17 cellular contexts compared by ENCODE assay signal in the genomic region with DNA sequence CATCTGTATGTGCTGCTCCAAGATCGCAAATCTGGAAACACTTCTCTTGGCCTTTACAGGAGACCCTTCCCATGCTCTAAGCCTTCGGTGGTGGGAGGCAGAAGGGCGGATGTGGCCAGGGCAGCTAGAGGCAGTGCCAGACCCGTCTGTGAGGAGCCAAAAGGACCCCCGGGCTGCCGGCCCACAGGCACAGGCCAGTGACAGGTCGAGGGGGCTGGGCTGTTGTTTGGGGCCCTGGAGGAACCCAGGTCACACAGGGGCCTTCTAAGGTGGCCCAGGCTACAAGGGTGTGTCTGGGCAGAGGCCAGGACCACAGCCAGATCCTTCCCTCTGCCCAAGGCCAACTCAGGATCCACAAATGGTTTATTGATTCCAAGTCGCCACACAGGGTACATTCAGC.
"Had no signal": no experiment of that assay in that cellular context is flagged by ENCODE, and none has a peak within 500 bp of the region (broad histone marks: within the 10 kb centered on the region; RNA-seq: fewer than 3 reads in every experiment).

No MANE protein-coding gene starts in this region.

- H3K27ac Mint-ChIP-seq: activated naive CD8-positive, alpha-beta T cell; dendritic cell treated with granulocyte-macrophage colony-stimulating factor and Interleukin-4, amounts not matched to agents 40 ng/mL and 50 ng/mL, for 4 days; immature natural killer cell had no signal

- H3K4me1 ChIP-seq: foreskin keratinocyte had no signal

- ATAC-seq: foreskin keratinocyte; stimulated activated naive CD8-positive, alpha-beta T cell treated with anti-CD3 and anti-CD28 coated beads, Interleukin-15, amount 100 ng/mL, for 72 hours; upper lobe of right lung had no signal

- H3K27ac ChIP-seq: foreskin keratinocyte, neutrophil, SK-N-MC, upper lobe of right lung had no signal

- DNase-seq: activated CD4-positive, CD25-positive, alpha-beta regulatory T cell treated with anti-CD3 and anti-CD28 coated beads, Interleukin-2, amount 50 U/mL, for 72 hours; activated effector memory CD4-positive, alpha-beta T cell treated with anti-CD3 and anti-CD28 coated beads, Interleukin-2, amount 50 U/mL, for 16 hours; activated T-cell treated with anti-CD3 and anti-CD28 coated beads, Interleukin-2, amount 50 U/mL, for 48 hours; effector memory CD4-positive, alpha-beta T cell; foreskin keratinocyte; immature natural killer cell; midbrain; naive B cell; retina; stimulated activated naive CD8-positive, alpha-beta T cell treated with anti-CD3 and anti-CD28 coated beads, Interleukin-15, amount 100 ng/mL, for 72 hours; T-helper 1 cell had no signal

- H3K27me3 ChIP-seq: foreskin keratinocyte, neutrophil, upper lobe of right lung had no signal

- H3K4me3 Mint-ChIP-seq: activated naive CD8-positive, alpha-beta T cell; dendritic cell treated with granulocyte-macrophage colony-stimulating factor and Interleukin-4, amounts not matched to agents 40 ng/mL and 50 ng/mL, for 4 days; immature natural killer cell; naive B cell; stimulated activated naive CD8-positive, alpha-beta T cell treated with anti-CD3 and anti-CD28 coated beads, Interleukin-15, amount 100 ng/mL, for 72 hours had no signal

- H3K27me3 Mint-ChIP-seq: activated naive CD8-positive, alpha-beta T cell; naive B cell; stimulated activated naive CD8-positive, alpha-beta T cell treated with anti-CD3 and anti-CD28 coated beads, Interleukin-15, amount 100 ng/mL, for 72 hours had no signal

- H3K4me3 ChIP-seq: SK-N-MC, smooth muscle cell, upper lobe of right lung had no signal
